Comparison of ENCODE assay signal across 8 cellular contexts in genomic region chr3:179563298-179563934, GRCh38. TPM values are rescaled to one million over a fixed set of nuclear protein-coding genes. Genes with fewer than 3 reads are reported as not detected.
DNase-seq lines count a peak whose midpoint lies in the region; ATAC-seq and TF ChIP-seq lines count a peak whose summit lies in the region.

No MANE protein-coding gene starts in this region.

- no peaks in the 10 kb centered on the region for H3K9me3 ChIP-seq in breast epithelium
- H3K9me3 ChIP-seq in spleen = no peaks in the 10 kb centered on the region

- H3K4me3 ChIP-seq in breast epithelium (peak overlapping the region; percentile 60 to 94 (median 94)), spleen (peak overlapping the region; percentile 89 to 99 (median 94))

- WGBS in spleen, 5 donors = 0 to 1% (median 0%) methylated on average over 23 to 39 of the region's 39 CpGs

- DNase-seq in NCI-H82 (lab: John Stamatoyannopoulos, UW) (peak; percentile 81), NCI-H82 treated with DMSO at 0.1 percent for 48 hours (lab: John Stamatoyannopoulos, UW; ENCODE audit: unreplicated experiment) (no peak), NCI-H1930 (lab: John Stamatoyannopoulos, UW) (peak; percentile 24), breast epithelium (ENCODE audit: low spot score in 2 of 2) (peak; percentile 47 to 71), inferior parietal cortex (ENCODE audit: extremely low spot score) (peak; percentile 24), spleen (peak; percentile 91)

- TF ChIP-seq CTCF in VCaP (conservative IDR thresholded peaks at IDR 0.05) (peak; percentile 55), breast epithelium (IDR thresholded peaks at IDR 0.05) (peak; percentile 72 to 84 (median 73)), spleen (IDR thresholded peaks at IDR 0.05 in 8 of 11, conservative IDR thresholded peaks at IDR 0.05 in 3 of 11) (peak; percentile 19 to 74 (median 65))

- peak; percentile 46 for ATAC-seq in HG02885 (IDR thresholded peaks at IDR 0.05; ENCODE audit: poor library complexity, unreplicated experiment)

- intact Hi-C loops in breast epithelium (cut with DNase I; ENCODE audit: low total_unique reads) = no loop called here
- intact Hi-C loops in spleen (cut with DNase I; ENCODE audit: low total_unique reads) = loop anchor here (10.0 kb wide), 1 partner anchor 219 kb away; the partner anchor contains the start of gene MFN1

- H3K27me3 ChIP-seq in breast epithelium (no peaks in the 10 kb centered on the region), spleen (replicated peaks in 1 of 7) (no peaks in the 10 kb centered on the region)

- no peak for TF ChIP-seq POLR2A in breast epithelium (IDR thresholded peaks at IDR 0.05)
- no peak for TF ChIP-seq POLR2A in spleen (IDR thresholded peaks at IDR 0.05)

- H3K4me1 ChIP-seq in breast epithelium = peaks cover 0 to 7% of the 10 kb centered on the region in 2 donors
- H3K4me1 ChIP-seq in spleen = peaks cover 7 to 58% (median 28%) of the 10 kb centered on the region in 6 donors

- H3K27ac ChIP-seq in VCaP (peak overlapping the region; percentile 74), breast epithelium (peak overlapping the region; percentile 89 to 93), spleen (peak overlapping the region; percentile 78 to 93 (median 89))

- H3K36me3 ChIP-seq in breast epithelium (no peaks in the 10 kb centered on the region), spleen (no peaks in the 10 kb centered on the region)

RNA-seq across cellular contexts. Expression of gene ACTL6A, which starts 0.7 kb away (rescaled TPM):
- 10 to 100 TPM; 37.1 to 58.1 (median 46.2) TPM for total RNA-seq in breast epithelium
- 10 to 100 TPM; 33.9 to 69.5 (median 45.5) TPM for total RNA-seq in spleen
- 10 to 100 TPM; 53.9 to 65.0 (median 54.6) TPM for polyA plus RNA-seq in spleen

RNA-seq across cellular contexts. Expression of gene MRPL47, which starts 41.0 kb away (rescaled TPM):
- total RNA-seq in breast epithelium (10 to 100 TPM; 21.4 to 28.5 (median 23.4) TPM), spleen (10 to 100 TPM; 17.8 to 23.8 (median 19.5) TPM)
- 10 to 100 TPM; 34.3 to 43.2 (median 42.3) TPM for polyA plus RNA-seq in spleen

RNA-seq across cellular contexts. Expression of gene NDUFB5, which starts 41.2 kb away (rescaled TPM):
- total RNA-seq in breast epithelium (10 to 100 TPM; 62.6 to 97.5 (median 95.9) TPM), spleen (100 to 1,000 TPM in 1 of 7 donors, 10 to 100 TPM in 6; 70.7 to 122 (median 82.6) TPM)
- polyA plus RNA-seq in spleen = 100 to 1,000 TPM; 104 to 118 (median 111) TPM
